ENCODE assay signal across 8 cellular contexts in the genomic region with DNA sequence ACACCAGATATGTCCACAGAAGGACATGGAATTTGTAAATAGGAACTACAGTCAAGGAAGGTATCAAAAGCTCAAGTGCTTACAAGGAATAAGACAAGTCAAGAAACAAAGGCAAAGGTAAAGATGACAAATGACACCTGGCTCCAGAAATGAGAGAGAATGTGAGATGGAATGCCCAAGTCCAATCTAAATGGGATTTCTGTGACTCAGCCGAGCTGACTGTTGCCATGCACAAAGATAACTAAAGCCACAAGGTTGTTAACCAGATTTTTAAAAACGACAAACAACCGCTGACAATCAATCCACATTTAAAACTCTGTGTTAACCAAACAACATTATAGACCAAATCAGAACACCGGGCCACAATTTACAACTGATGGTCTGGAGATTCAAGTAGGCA. TPM values are rescaled to one million over a fixed set of nuclear protein-coding genes. Genes with fewer than 3 reads are reported as not detected.
A peak's percentile ranks its signal among the peaks of the same experiment; 100 is the strongest.
DNase-seq lines count a peak whose midpoint lies in the region.

No MANE protein-coding gene starts in this region.

- in situ Hi-C loops in Caki2 (cut with HindIII; ENCODE audit: low pct_unique_long_range_greater_than_20kb, low sequenced_read_pairs): no loop called here

- H3K4me1 ChIP-seq in muscle layer of colon (ENCODE audit: insufficient read depth, low read length): no peaks in the 10 kb centered on the region

- DNase-seq in Caki2 (ENCODE audit: low read depth) (peak; percentile 27), M059J (ENCODE audit: low read depth) (peak; percentile 58), cerebellar cortex (ENCODE audit: low spot score) (peak; percentile 25), SHP77 treated with DMSO at 0.1 percent for 48 hours (lab: John Stamatoyannopoulos, UW) (no peak), SW 1271 (lab: John Stamatoyannopoulos, UW) (no peak), HuH-7.5 (ENCODE audit: low spot score) (no peak), NCI-H1930 (lab: John Stamatoyannopoulos, UW) (no peak)

- no peaks in the 10 kb centered on the region for H3K27me3 ChIP-seq in muscle layer of colon (ENCODE audit: control insufficient read depth in 1 of 2, insufficient read depth in 2 of 2, low read length in 2 of 2)

- peak overlapping the region; percentile 92 to 93 for H3K4me3 ChIP-seq in muscle layer of colon (ENCODE audit: low read depth in 1 of 2, low read length in 2 of 2)

- H3K27ac ChIP-seq in muscle layer of colon (ENCODE audit: low read depth, low read length): no peak overlapping the region

- H3K36me3 ChIP-seq in muscle layer of colon (ENCODE audit: insufficient read depth, low read length): peaks cover 6% of the 10 kb centered on the region

- peak overlapping the region; percentile 75 for H3K9ac ChIP-seq in muscle layer of colon (ENCODE audit: low read length)

- H3K9me3 ChIP-seq in muscle layer of colon (ENCODE audit: low read length): no peaks in the 10 kb centered on the region

RNA-seq across cellular contexts. Expression of gene NFXL1, which starts 1.1 kb away (rescaled TPM):
- total RNA-seq in Caki2 (2014; rRNA removed; shearing (Covaris generic); ENCODE audit: low replicate concordance): 3.2 and 4.3 TPM in 2 replicates
- 4.9 and 5.5 TPM in 2 replicates for total RNA-seq in M059J (2014; rRNA removed; shearing (Covaris generic))

Comparison
In these comparisons a context has a peak if more than half of its experiments do, and no peak if none do; other contexts are left out.
1. DNase-seq: peak in Caki2 (single experiment), M059J (single experiment) and cerebellar cortex (single experiment); none in SHP77 treated with DMSO at 0.1 percent for 48 hours (single experiment), SW 1271 (0 of 2), HuH-7.5 (single experiment) and NCI-H1930 (0 of 2).